Comparison of ENCODE assay signal across 7 cellular contexts in the genomic region with DNA sequence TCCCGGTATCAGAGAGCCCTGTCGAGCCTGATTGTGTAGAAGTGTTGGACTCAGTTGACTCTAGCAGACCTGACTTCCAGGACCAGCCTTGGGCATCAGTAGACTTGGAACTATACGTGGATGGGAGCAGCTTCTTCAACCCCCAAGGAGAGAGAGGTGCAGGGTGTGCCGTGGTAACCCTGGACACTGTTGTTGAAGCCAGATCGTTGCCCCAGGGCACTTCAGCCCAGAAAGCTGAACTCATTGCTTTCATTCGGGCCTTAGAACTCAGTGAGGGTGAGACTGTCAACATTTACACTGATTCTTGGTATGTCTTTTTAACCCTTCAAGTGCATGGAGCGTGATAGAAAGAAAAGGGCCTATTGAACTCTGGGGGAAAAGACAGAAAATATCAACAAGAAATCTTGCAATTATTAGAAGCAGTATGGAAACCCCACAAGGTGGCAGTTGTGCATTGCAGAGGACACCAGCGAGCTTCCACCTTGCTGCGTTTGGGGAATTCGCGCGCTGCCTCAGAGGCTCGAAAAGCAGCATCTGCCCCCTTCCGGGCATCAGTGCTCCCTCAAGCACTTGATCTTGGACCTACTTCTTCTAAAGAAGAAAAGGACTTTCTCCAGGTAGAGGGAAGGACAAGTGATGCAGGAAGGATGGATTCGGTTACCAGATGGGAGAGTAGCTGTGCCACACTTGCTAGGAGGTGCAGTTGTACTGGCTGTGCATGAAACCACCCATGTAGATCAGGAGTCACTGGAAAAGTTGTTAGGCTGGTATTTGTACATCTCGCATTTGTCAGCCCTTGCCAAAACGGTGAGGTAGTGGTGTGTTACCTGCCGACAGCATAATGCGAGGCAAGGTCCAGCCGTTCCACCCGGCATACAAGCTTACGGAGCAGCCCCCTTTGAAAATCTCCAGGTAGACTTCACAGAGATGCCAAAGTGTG. TPM values are rescaled to one million over a fixed set of nuclear protein-coding genes. Genes with fewer than 3 reads are reported as not detected.
"Had no signal": no experiment of that assay in that cellular context is flagged by ENCODE, and none has a peak within 500 bp of the region (broad histone marks: within the 10 kb centered on the region; RNA-seq: fewer than 3 reads in every experiment).

No MANE protein-coding gene starts in this region.

RNA-seq across cellular contexts. Expression of gene DAPL1, which starts 53.2 kb away (rescaled TPM):
- total RNA-seq: activated CD4-positive, alpha-beta T cell treated with anti-CD3 and anti-CD28 coated beads for 36 hours; activated CD8-positive, alpha-beta T cell treated with anti-CD3 and anti-CD28 coated beads for 36 hours; activated naive CD8-positive, alpha-beta T cell treated with anti-CD3 and anti-CD28 coated beads, Interleukin-2, amount 10 ng/mL, durations not matched to agents 7 days and 5 days; activated T-cell treated with anti-CD3 and anti-CD28 coated beads, Interleukin-2, amount 50 U/mL, for 72 hours; activated T-helper 2 cell treated with anti-CD3 and anti-CD28 coated beads, Interferon-gamma antibody, Interleukin-2, Interleukin-4, amounts not matched to agents 10 μg/mL and 5 μg/mL and 100 μg/mL, durations not matched to agents 14 hours and 24 hours and 36 hours; Right ventricle myocardium inferior; T-cell had no signal
